9 cellular contexts compared by ENCODE assay signal in the genomic region with DNA sequence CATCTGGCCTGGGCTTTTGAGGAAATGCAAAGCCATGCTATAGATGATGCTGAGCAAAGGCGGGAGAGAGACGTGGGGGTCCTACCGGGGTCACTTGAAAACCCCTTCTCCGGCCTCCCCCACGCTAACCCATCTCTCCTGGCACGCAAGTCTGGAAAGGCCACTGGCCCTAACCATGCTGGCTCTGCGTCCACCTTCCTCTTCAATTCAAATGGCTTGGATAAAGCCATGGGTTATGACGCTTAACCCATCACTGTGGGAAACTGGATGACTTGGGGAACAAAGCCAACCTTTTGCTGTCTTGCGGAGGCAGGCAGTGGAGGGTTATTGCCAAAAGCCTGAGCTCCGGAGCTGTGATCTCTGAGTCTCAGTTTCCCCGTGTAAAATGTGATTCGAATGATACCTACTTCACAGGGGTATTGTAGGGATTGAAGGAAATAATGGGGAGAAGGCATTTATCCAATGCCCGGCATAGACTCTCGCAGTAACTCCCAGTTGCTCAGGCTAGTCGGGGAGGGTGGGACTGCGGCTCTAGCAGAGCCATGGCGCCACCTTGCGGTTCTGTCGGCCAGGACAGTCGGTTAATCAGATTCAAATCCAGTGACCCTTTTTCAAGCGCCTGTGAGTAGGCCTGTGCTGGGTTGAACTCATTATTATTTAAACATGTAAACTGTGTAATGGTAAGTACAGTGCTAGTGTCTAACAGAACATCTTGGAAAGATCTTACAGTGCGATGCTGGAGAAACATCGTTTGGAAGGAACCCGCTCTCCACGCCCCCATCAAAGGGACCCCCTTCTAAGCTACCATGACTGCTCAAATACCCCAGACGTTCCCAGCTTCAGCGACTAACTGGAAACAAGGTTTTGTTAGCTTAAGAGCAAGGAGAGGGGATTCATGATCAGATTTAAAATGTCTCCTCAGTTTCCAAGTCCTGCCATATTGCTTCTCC. TPM values are rescaled to one million over a fixed set of nuclear protein-coding genes. Genes with fewer than 3 reads are reported as not detected.
DNase-seq lines count a peak whose midpoint lies in the region; ATAC-seq, FAIRE-seq and TF ChIP-seq lines count a peak whose summit lies in the region.
"Had no signal": no experiment of that assay in that cellular context is flagged by ENCODE, and none has a peak within 500 bp of the region (broad histone marks: within the 10 kb centered on the region; RNA-seq: fewer than 3 reads in every experiment).

No MANE protein-coding gene starts in this region.

- RAD21 ChIA-PET in HCT116 (lab: Charles Lee; ENCODE audit: low non-redundant PET in 1 of 2, low total read pairs in 2 of 2, uncharacterized antibody in 2 of 2, unreplicated experiment in 2 of 2) = no interaction called here

- H3K4me2 ChIP-seq in HCT116 (ENCODE audit: low read length) = peak overlapping the region; percentile 40
- no peak overlapping the region for H3K4me2 ChIP-seq in SK-N-SH

- peak; percentile 99 for TF ChIP-seq RAD21 in HCT116 (IDR thresholded peaks at IDR 0.05; ENCODE audit: low read depth)
- peak; percentile 98 for TF ChIP-seq RAD21 in SK-N-SH (IDR thresholded peaks at IDR 0.05; ENCODE audit: low read length)

- H3K4me3 ChIP-seq in HCT116 (replicated peaks in 1 of 2; ENCODE audit: low read depth in 1 of 2, low read length in 2 of 2) (no peak overlapping the region), NB4 (ENCODE audit: low read depth, low read length) (no peak overlapping the region), SK-N-SH (ENCODE audit: low read depth in 2 of 2, low read length in 1 of 2) (no peak overlapping the region; a peak in 1 of 4 replicates), upper lobe of left lung (no peak overlapping the region)

- H2AFZ ChIP-seq in HCT116 (ENCODE audit: low read depth, low read length, poor library complexity, severe bottlenecking) = peak overlapping the region; percentile 56
- no peak overlapping the region for H2AFZ ChIP-seq in SK-N-SH (ENCODE audit: low read depth)

- WGBS in SK-N-SH (ENCODE audit: low lambda C conversion rate) = 51% methylated on average over 26 of the region's 27 CpGs
- WGBS in upper lobe of left lung, 2 donors = 44 to 46% methylated on average over 27 of the region's 27 CpGs

- TF ChIP-seq EP300 in SK-N-SH (IDR thresholded peaks at IDR 0.05; ENCODE audit: borderline replicate concordance in 1 of 2, low read depth in 1 of 2, low read length in 1 of 2) = no peak
- TF ChIP-seq EP300 in upper lobe of left lung (IDR thresholded peaks at IDR 0.05) = no peak

- no peaks in the 10 kb centered on the region for H3K79me2 ChIP-seq in HCT116 (ENCODE audit: insufficient read depth, low read length)
- no peaks in the 10 kb centered on the region for H3K79me2 ChIP-seq in SK-N-SH (ENCODE audit: insufficient read depth)

- H3K27ac ChIP-seq in HCT116 (ENCODE audit: low read depth, low read length) = no peak overlapping the region
- H3K27ac ChIP-seq in SK-N-SH (ENCODE audit: low read depth in 2 of 2, low read length in 1 of 2) = no peak overlapping the region
- H3K27ac ChIP-seq in upper lobe of left lung = no peak overlapping the region

- no peaks in the 10 kb centered on the region for H3K27me3 ChIP-seq in HCT116 (ENCODE audit: insufficient read depth, low read length)
- H3K27me3 ChIP-seq in SK-N-SH (ENCODE audit: insufficient read depth) = no peaks in the 10 kb centered on the region
- no peaks in the 10 kb centered on the region for H3K27me3 ChIP-seq in upper lobe of left lung

- H3K9me3 ChIP-seq in HCT116 (ENCODE audit: control insufficient read depth in 1 of 2, insufficient read depth in 1 of 2, low read depth in 1 of 2, low read length in 2 of 2) (no peaks in the 10 kb centered on the region), SK-N-SH (no peaks in the 10 kb centered on the region), upper lobe of left lung (no peaks in the 10 kb centered on the region)

- H3K4me1 ChIP-seq in HCT116 (ENCODE audit: control insufficient read depth in 1 of 2, insufficient read depth in 2 of 2, low read length in 2 of 2) (peaks cover 11 to 28% of the 10 kb centered on the region in 2 experiments; a peak in 3 of 4 replicates), SK-N-SH (ENCODE audit: control insufficient read depth in 1 of 2, insufficient read depth in 2 of 2, low read depth in 1 of 2, low read length in 1 of 2) (peaks cover 0 to 4% of the 10 kb centered on the region in 2 experiments; a peak in 1 of 4 replicates), upper lobe of left lung (peaks cover 0 to 7% (median 0%) of the 10 kb centered on the region in 4 donors)

- DNase-seq in HCT116 (ENCODE audit: low read depth, low spot score) (peak; percentile 67), NB4 (ENCODE audit: low read depth) (peak; percentile 84), SK-N-SH (peak; percentile 83), glomerular visceral epithelial cell (ENCODE audit: extremely low spot score) (peak; percentile 85), posterior cingulate gyrus (peak; percentile 76 to 98 (median 90)), upper lobe of left lung (peak; percentile 86 to 87)
- DNase-seq in activated naive CD4-positive, alpha-beta T cell (lab: John Stamatoyannopoulos, UW) = peak; percentile 31 to 77 (median 68)

- intact Hi-C loops in HCT116 (cut with micrococcal nuclease) = loop anchor here (1.0 to 5.0 kb wide), 9 partner anchors 76 to 1248 kb away; a partner anchor contains a TSS
- intact Hi-C loops in posterior cingulate gyrus (cut with DNase I) = loop anchor here (1.0 to 5.0 kb wide), 3 partner anchors 78 to 328 kb away; a partner anchor contains a TSS

- TF ChIP-seq CTCF in HCT116 (IDR thresholded peaks at IDR 0.05 in 2 of 3, conservative IDR thresholded peaks at IDR 0.05 in 1 of 3; ENCODE audit: borderline replicate concordance in 1 of 3, insufficient read depth in 1 of 3, low read depth in 2 of 3, low read length in 2 of 3) (peak; percentile 91 to 98 (median 92)), NB4 (IDR thresholded peaks at IDR 0.05; ENCODE audit: low read depth, low read length) (peak; percentile 86), SK-N-SH (IDR thresholded peaks at IDR 0.05) (peak; percentile 98), upper lobe of left lung (IDR thresholded peaks at IDR 0.05) (peak; percentile 70 to 88 (median 82))

- CTCF ChIA-PET in HCT116 (lab: Charles Lee) (interaction anchor here (1.1 to 6.2 kb wide), 2 partner anchors 141 to 179 kb away, joined by 3 to 41 read pairs; no protein-coding TSS in a partner anchor), SK-N-SH (lab: Yijun Ruan, JAX) (interaction anchor here (0.6 to 12.7 kb wide), 58 partner anchors 8 to 1248 kb away, joined by 3 to 209 read pairs (median 4); a partner anchor contains a TSS)

- H3F3A ChIP-seq in SK-N-SH (replicated peaks; ENCODE audit: insufficient read depth) = no peaks in the 10 kb centered on the region

- BruUV-seq in HCT116 (replicated peaks; lab: Mats Ljungman, UMichigan) = no TSS peak

- TF ChIP-seq POLR2A in HCT116 (IDR thresholded peaks at IDR 0.05; ENCODE audit: borderline replicate concordance, extremely low read depth, insufficient read depth, insufficient read length) (no peak), NB4 (IDR thresholded peaks at IDR 0.05; ENCODE audit: extremely low read depth, insufficient read length) (no peak), upper lobe of left lung (IDR thresholded peaks at IDR 0.05) (no peak)

- no peaks in the 10 kb centered on the region for H4K20me1 ChIP-seq in HCT116 (ENCODE audit: insufficient read depth)
- H4K20me1 ChIP-seq in SK-N-SH (ENCODE audit: insufficient read depth) = no peaks in the 10 kb centered on the region

- POLR2A ChIA-PET in HCT116 (lab: Charles Lee) = no interaction called here
- POLR2A ChIA-PET in SK-N-SH (lab: Yijun Ruan, JAX) = no interaction called here

- no peaks in the 10 kb centered on the region for H3K36me3 ChIP-seq in HCT116 (ENCODE audit: control insufficient read depth in 1 of 2, insufficient read depth in 2 of 2, low read length in 2 of 2)
- no peaks in the 10 kb centered on the region for H3K36me3 ChIP-seq in SK-N-SH (replicated peaks in 1 of 2; ENCODE audit: control insufficient read depth in 1 of 2, insufficient read depth in 2 of 2, low read length in 1 of 2)
- no peaks in the 10 kb centered on the region for H3K36me3 ChIP-seq in upper lobe of left lung

- peak; percentile 93 for ATAC-seq in HCT116
- peak; percentile 86 to 96 for ATAC-seq in upper lobe of left lung (ENCODE audit: low FRiP score in 2 of 2)

- H3K9ac ChIP-seq in HCT116 (ENCODE audit: low read length) = no peak overlapping the region
- H3K9ac ChIP-seq in SK-N-SH = no peak overlapping the region

- FAIRE-seq in G401.6 (lab: Jason Lieb, UNC) = peak; percentile 92
- FAIRE-seq: islet of Langerhans had no signal

- no peaks in the 10 kb centered on the region for H3K9me2 ChIP-seq in HCT116 (ENCODE audit: insufficient read depth)
- H3K9me2 ChIP-seq in SK-N-SH = no peaks in the 10 kb centered on the region

TF ChIP-seq in HCT116, 20 proteins besides CTCF, POLR2A, EP300 and RAD21 (continues in another document):
- TF ChIP-seq YY1 (IDR thresholded peaks at IDR 0.05; ENCODE audit: extremely low read depth, insufficient replicate concordance, low read depth, low read length) (no peak), TCF7L2 (IDR thresholded peaks at IDR 0.05; ENCODE audit: borderline replicate concordance, extremely low read depth, insufficient read depth, insufficient read length) (no peak)

TF ChIP-seq in SK-N-SH, 30 proteins besides CTCF, POLR2A, EP300 and RAD21 (continues in another document):
- TF ChIP-seq RFX5 (IDR thresholded peaks at IDR 0.05; ENCODE audit: low read length) (peak; percentile 48; the same call in 1 of the 2 replicates), RXRA (IDR thresholded peaks at IDR 0.05; ENCODE audit: borderline replicate concordance, low read depth) (no peak), CHD2 (IDR thresholded peaks at IDR 0.05; ENCODE audit: low read length, partially characterized antibody) (peak; percentile 38), TAF1 (IDR thresholded peaks at IDR 0.05; ENCODE audit: borderline replicate concordance, low read depth, low read length) (no peak; the same call in 1 of the 2 replicates)
- TF ChIP-seq, protein P1, sequence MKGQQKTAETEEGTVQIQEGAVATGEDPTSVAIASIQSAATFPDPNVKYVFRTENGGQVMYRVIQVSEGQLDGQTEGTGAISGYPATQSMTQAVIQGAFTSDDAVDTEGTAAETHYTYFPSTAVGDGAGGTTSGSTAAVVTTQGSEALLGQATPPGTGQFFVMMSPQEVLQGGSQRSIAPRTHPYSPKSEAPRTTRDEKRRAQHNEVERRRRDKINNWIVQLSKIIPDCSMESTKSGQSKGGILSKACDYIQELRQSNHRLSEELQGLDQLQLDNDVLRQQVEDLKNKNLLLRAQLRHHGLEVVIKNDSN (IDR thresholded peaks at IDR 0.05; ENCODE audit: borderline replicate concordance, low read depth) = no peak

RNA-seq across cellular contexts. Expression of a gene that starts 20.3 kb away (rescaled TPM):
- total RNA-seq in HCT116 (2021; ENCODE audit: unreplicated experiment) = 50.2 TPM
- 53.9 and 71.8 TPM in 2 replicates for polyA plus RNA-seq in HCT116 (2012)
- 8.2 and 9.4 TPM in 2 replicates for polyA plus RNA-seq in SK-N-SH (2012; rRNA removed)
- 11.5 and 12.7 TPM in 2 replicates for polyA plus RNA-seq in SK-N-SH (2012; cell fraction: cytosol; rRNA removed)
- 3.4 and 4.2 TPM in 2 replicates for polyA plus RNA-seq in SK-N-SH (2012; cell fraction: nucleus; rRNA removed)
- total RNA-seq in upper lobe of left lung = 1 to 10 TPM in 3 of 6 donors, under 1 TPM in 2, not detected in 1; 0.33 to 1.8 (median 1.2) TPM

Comparison
In these comparisons a context has a peak if more than half of its experiments do, and no peak if none do; other contexts are left out.
1. RNA of a gene that starts 20.3 kb away (total RNA-seq): 50.2 TPM in HCT116 (single experiment); 0.33 to 1.8 TPM in upper lobe of left lung; every median in the first group is over 10 times any median in the second.
2. Peak in every context shown above with its lines, with median percentiles within 50 percentile points of each other: DNase-seq and CTCF ChIP-seq.